11 cellular contexts compared by ENCODE assay signal in genomic region chr9:104772707-104773106, GRCh38. TPM values are rescaled to one million over a fixed set of nuclear protein-coding genes. Genes with fewer than 3 reads are reported as not detected.
DNase-seq lines count a peak whose midpoint lies in the region; ATAC-seq and TF ChIP-seq lines count a peak whose summit lies in the region.
"Had no signal": no experiment of that assay in that cellular context is flagged by ENCODE, and none has a peak within 500 bp of the region (broad histone marks: within the 10 kb centered on the region; RNA-seq: fewer than 3 reads in every experiment).

No MANE protein-coding gene starts in this region.

- peak overlapping the region; percentile 79 to 89 (median 88) for H3K27ac ChIP-seq in gastrocnemius medialis
- H3K27ac ChIP-seq: vagina had no signal

- in situ Hi-C loops in gastrocnemius medialis (cut with MboI; ENCODE audit: low sequenced_read_pairs in 4 of 4): no loop called here

- no peaks in the 10 kb centered on the region for H3K27me3 Mint-ChIP-seq in activated B cell treated with CpG ODN at 0.5 μM for 24 hours

- no peak for DNase-seq in activated B cell treated with CpG ODN at 0.5 μM for 24 hours
- peak; percentile 46 to 64 for DNase-seq in gastrocnemius medialis
- DNase-seq in GDM1 (lab: John Stamatoyannopoulos, UW): no peak
- no peak for DNase-seq in posterior cingulate gyrus
- DNase-seq in inferior parietal cortex (ENCODE audit: extremely low spot score): no peak
- no peak for DNase-seq in NCI-H1930 (lab: John Stamatoyannopoulos, UW)
- DNase-seq: NCI-H2029 treated with DMSO at 0.1 percent for 48 hours, T-helper 1 cell had no signal

- H3K36me3 Mint-ChIP-seq in activated B cell treated with CpG ODN at 0.5 μM for 24 hours (ENCODE audit: low read depth): peaks cover 28% of the 10 kb centered on the region

- no peak for TF ChIP-seq CTCF in activated B cell treated with CpG ODN at 0.5 μM for 24 hours (IDR thresholded peaks at IDR 0.05)
- TF ChIP-seq CTCF in gastrocnemius medialis (IDR thresholded peaks at IDR 0.05 in 4 of 5, conservative IDR thresholded peaks at IDR 0.05 in 1 of 5): no peak

- ATAC-seq in GM19463 (IDR thresholded peaks at IDR 0.05; ENCODE audit: unreplicated experiment) (peak; percentile 28), HG03175 (IDR thresholded peaks at IDR 0.05; ENCODE audit: unreplicated experiment) (peak; percentile 23), activated B cell treated with CpG ODN at 0.5 μM for 24 hours (ENCODE audit: low read depth) (peak; percentile 42), gastrocnemius medialis (peak; percentile 71 to 86)

- no peaks in the 10 kb centered on the region for H3K36me3 ChIP-seq in gastrocnemius medialis
- H3K36me3 ChIP-seq: vagina had no signal

- no peaks in the 10 kb centered on the region for H3K9me3 ChIP-seq in gastrocnemius medialis
- H3K9me3 ChIP-seq: vagina had no signal

- intact Hi-C loops in activated B cell treated with CpG ODN at 0.5 μM for 24 hours (cut with micrococcal nuclease): loop anchor here (1.0 kb wide), 1 partner anchor 7 kb away; no protein-coding TSS in a partner anchor
- intact Hi-C loops in gastrocnemius medialis (cut with DNase I; ENCODE audit: low total_unique reads): loop anchor here (10.0 kb wide), 1 partner anchor 222 kb away; no protein-coding TSS in a partner anchor
- intact Hi-C loops in posterior cingulate gyrus (cut with DNase I): no loop called here

- CTCF ChIA-PET in activated B cell treated with CpG ODN at 0.5 μM for 24 hours (lab: Charles Lee): no interaction called here

- H3K4me3 Mint-ChIP-seq in activated B cell treated with CpG ODN at 0.5 μM for 24 hours: peak overlapping the region; percentile 78

- H3K4me1 ChIP-seq in gastrocnemius medialis: peaks cover 43 to 58% of the 10 kb centered on the region in 2 donors

- H3K9me3 Mint-ChIP-seq in activated B cell treated with CpG ODN at 0.5 μM for 24 hours: no peaks in the 10 kb centered on the region

- POLR2A ChIA-PET in activated B cell treated with CpG ODN at 0.5 μM for 24 hours (lab: Charles Lee): interaction anchor here (1.8 kb wide), 1 partner anchor 25 kb away, joined by 12 read pairs; the partner anchor contains the start of gene NIPSNAP3A

- peak overlapping the region; percentile 86 for H3K27ac Mint-ChIP-seq in activated B cell treated with CpG ODN at 0.5 μM for 24 hours

- TF ChIP-seq POLR2A in gastrocnemius medialis (IDR thresholded peaks at IDR 0.05): no peak

- peaks cover 47% of the 10 kb centered on the region for H3K4me1 Mint-ChIP-seq in activated B cell treated with CpG ODN at 0.5 μM for 24 hours

- H3K27me3 ChIP-seq in gastrocnemius medialis: no peaks in the 10 kb centered on the region
- H3K27me3 ChIP-seq: vagina had no signal

- peak overlapping the region; percentile 8 to 26 (median 16) for H3K4me3 ChIP-seq in gastrocnemius medialis
- H3K4me3 ChIP-seq: vagina had no signal

RNA-seq across cellular contexts. Expression of gene NIPSNAP3B, which starts 8.8 kb away (rescaled TPM):
- 15.3 and 17.4 TPM in 2 replicates for total RNA-seq in activated B cell treated with CpG ODN at 0.5 μM for 24 hours
- 10 to 100 TPM in 3 of 4 donors, 1 to 10 TPM in 1; 1.9 to 19.1 (median 13.9) TPM for total RNA-seq in gastrocnemius medialis

RNA-seq across cellular contexts. Expression of gene NIPSNAP3A, which starts 25.2 kb away (rescaled TPM):
- total RNA-seq in activated B cell treated with CpG ODN at 0.5 μM for 24 hours (21.9 and 22.7 TPM in 2 replicates), gastrocnemius medialis (10 to 100 TPM in 1 of 4 donors, 1 to 10 TPM in 3; 5.9 to 17.2 (median 6.9) TPM)

Comparison
In these comparisons a context has a peak if more than half of its experiments do, and no peak if none do; other contexts are left out.
1. ATAC-seq: peak in every context shown above with its lines; median percentile 78 in gastrocnemius medialis; 42 in activated B cell treated with CpG ODN at 0.5 μM for 24 hours; 28 in GM19463; 23 in HG03175.
2. DNase-seq: peak in gastrocnemius medialis (2 of 2); none in activated B cell treated with CpG ODN at 0.5 μM for 24 hours (single experiment), GDM1 (single experiment), posterior cingulate gyrus (0 of 10), inferior parietal cortex (single experiment) and NCI-H1930 (0 of 2).